ENCODE assay signal across 38 cellular contexts in genomic region chr16:22152316-22152715, GRCh38. TPM values are rescaled to one million over a fixed set of nuclear protein-coding genes. Genes with fewer than 3 reads are reported as not detected.
"Had no signal": no experiment of that assay in that cellular context is flagged by ENCODE, and none has a peak within 500 bp of the region (broad histone marks: within the 10 kb centered on the region; RNA-seq: fewer than 3 reads in every experiment).

No MANE protein-coding gene starts in this region.

- H3K36me3 ChIP-seq: MG63 had no signal

- DNase-seq: Karpas-422, Kasumi-1, MG63, MM.1S, MV-4-11, NCI-H1048, NCI-H1092, NCI-H1092 treated with DMSO at 0.1 percent for 48 hours, NCI-H1105, NCI-H1105 treated with DMSO at 0.1 percent for 48 hours, NCI-H1417, NCI-H1417 treated with DMSO at 0.1 percent for 48 hours, NCI-H1436, NCI-H1436 treated with DMSO at 0.1 percent for 48 hours, NCI-H146, NCI-H1694, NCI-H1694 treated with DMSO at 0.1 percent for 48 hours, NCI-H187, NCI-H187 treated with DMSO at 0.1 percent for 48 hours, NCI-H1930, NCI-H2029, NCI-H2029 treated with DMSO at 0.1 percent for 48 hours, NCI-H2081, NCI-H2081 treated with DMSO at 0.1 percent for 48 hours, NCI-H2107, NCI-H2171, NCI-H2171 treated with DMSO at 0.1 percent for 48 hours, NCI-H2227 treated with DMSO at 0.1 percent for 48 hours, NCI-H226, NCI-H345, NCI-H446, NCI-H446 treated with DMSO at 0.1 percent for 48 hours, NCI-H510A, NCI-H510A treated with DMSO at 0.1 percent for 48 hours had no signal

- H3K4me3 ChIP-seq: MG63 had no signal

- H3K27me3 ChIP-seq: MG63 had no signal

- H3K9me3 ChIP-seq: MG63 had no signal

RNA-seq across cellular contexts. Expression of gene SDR42E2, which starts 10.0 kb away (rescaled TPM):
- total RNA-seq: LHCN-M2, M059J, MCF 10A, NCI-H460 had no signal

RNA-seq across cellular contexts. Expression of gene VWA3A, which starts 60.0 kb away (rescaled TPM):
- total RNA-seq: LHCN-M2, M059J, MCF 10A, NCI-H460 had no signal
